8 cellular contexts compared by ENCODE assay signal in the genomic region with DNA sequence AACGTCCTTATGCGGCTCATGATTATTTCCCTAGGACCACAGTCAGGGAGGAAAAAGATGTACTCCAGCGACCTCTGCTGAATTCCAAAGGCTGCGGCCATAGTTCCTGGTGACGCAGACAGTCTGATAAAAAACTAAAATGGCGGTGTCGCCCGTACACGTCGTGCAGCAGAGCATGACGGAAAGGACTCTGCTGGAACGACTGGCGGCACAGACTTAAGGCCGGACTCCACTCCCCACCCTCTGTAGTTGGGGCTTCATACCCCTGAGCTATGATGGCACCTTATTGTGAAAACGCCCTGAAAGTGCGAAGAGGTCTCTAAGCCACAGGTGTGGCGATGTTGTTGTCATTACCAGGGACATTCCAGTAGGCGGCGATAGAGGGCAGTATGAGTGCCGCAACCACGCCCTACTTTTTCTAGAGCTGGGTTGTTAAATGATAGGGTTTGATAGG.
DNase-seq lines count a peak whose midpoint lies in the region; ATAC-seq and TF ChIP-seq lines count a peak whose summit lies in the region.

No MANE protein-coding gene starts in this region.

- H3K27ac ChIP-seq in caudate nucleus (ENCODE audit: low read depth, low read length): peak overlapping the region; percentile 48

- peak; percentile 48 for TF ChIP-seq CTCF in WI38 (IDR thresholded peaks at IDR 0.05; ENCODE audit: low read depth, low read length)

- peak; percentile 54 for ATAC-seq in GM21515 (IDR thresholded peaks at IDR 0.05; ENCODE audit: unreplicated experiment)

- DNase-seq in DMS153 (lab: John Stamatoyannopoulos, UW) (peak; percentile 41), LHCN-M2 (ENCODE audit: low read depth) (peak; percentile 65), caudate nucleus (lab: John Stamatoyannopoulos, UW) (peak in 52 of 61 donors; percentile 0 to 66 (median 14)), kidney glomerular epithelial cell (lab: John Stamatoyannopoulos, UW) (peak; percentile 50), NCI-H345 treated with DMSO at 0.1 percent for 48 hours (lab: John Stamatoyannopoulos, UW; ENCODE audit: unreplicated experiment) (no peak)
- peak; percentile 10 to 52 for DNase-seq in stimulated activated CD4-positive, alpha-beta T cell treated with anti-CD3 and anti-CD28 coated beads, Interleukin-15, amount 100 ng/mL, for 48 hours (ENCODE audit: low read depth in 2 of 2)

- H3K4me3 ChIP-seq in WI38 (ENCODE audit: low read depth, low read length): peak overlapping the region; percentile 38
